ENCODE assay signal across 1 cellular context in the genomic region with DNA sequence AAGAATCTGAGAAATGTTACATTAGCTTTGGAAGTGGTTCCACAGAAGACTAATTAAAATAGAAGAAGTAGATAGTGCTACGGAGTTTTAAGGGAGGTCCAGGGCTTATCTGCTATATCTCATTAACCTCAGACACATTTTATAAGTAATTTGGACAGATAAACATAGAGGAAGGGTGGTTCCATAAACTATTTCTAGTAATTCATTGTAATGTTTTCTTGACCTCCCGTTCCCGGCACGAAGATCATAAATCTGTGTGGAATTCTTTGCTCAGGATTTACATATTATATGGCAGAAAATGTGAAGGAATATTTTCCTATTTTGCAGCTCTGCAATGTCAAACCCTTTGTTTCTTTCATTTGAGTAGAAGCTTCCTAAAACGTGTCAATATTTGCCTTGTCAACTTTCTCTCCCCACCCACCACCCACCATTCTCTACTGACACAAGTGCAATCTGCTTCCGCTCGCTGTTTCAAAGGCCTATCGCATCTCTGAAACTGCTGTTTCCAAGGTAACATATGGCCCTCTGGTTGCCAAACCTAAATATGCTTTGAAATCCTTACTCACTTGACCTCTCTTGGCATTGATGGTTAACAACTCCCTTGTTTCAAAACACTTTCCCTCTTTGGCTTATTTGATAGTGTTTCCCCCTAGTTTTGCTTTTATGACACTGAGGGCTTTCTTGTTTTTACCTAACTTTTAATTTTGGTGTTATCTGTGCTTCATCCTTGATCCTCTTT.
TF ChIP-seq lines count a peak whose summit lies in the region.

No MANE protein-coding gene starts in this region.

TF ChIP-seq in HepG2, 621 proteins besides CTCF, POLR2A, EP300 and RAD21 (continued from another document and continues in another):
- TF ChIP-seq, protein P1, sequence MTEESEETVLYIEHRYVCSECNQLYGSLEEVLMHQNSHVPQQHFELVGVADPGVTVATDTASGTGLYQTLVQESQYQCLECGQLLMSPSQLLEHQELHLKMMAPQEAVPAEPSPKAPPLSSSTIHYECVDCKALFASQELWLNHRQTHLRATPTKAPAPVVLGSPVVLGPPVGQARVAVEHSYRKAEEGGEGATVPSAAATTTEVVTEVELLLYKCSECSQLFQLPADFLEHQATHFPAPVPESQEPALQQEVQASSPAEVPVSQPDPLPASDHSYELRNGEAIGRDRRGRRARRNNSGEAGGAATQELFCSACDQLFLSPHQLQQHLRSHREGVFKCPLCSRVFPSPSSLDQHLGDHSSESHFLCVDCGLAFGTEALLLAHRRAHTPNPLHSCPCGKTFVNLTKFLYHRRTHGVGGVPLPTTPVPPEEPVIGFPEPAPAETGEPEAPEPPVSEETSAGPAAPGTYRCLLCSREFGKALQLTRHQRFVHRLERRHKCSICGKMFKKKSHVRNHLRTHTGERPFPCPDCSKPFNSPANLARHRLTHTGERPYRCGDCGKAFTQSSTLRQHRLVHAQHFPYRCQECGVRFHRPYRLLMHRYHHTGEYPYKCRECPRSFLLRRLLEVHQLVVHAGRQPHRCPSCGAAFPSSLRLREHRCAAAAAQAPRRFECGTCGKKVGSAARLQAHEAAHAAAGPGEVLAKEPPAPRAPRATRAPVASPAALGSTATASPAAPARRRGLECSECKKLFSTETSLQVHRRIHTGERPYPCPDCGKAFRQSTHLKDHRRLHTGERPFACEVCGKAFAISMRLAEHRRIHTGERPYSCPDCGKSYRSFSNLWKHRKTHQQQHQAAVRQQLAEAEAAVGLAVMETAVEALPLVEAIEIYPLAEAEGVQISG (CRISPR knock-in tag; IDR thresholded peaks at IDR 0.05), result peak; percentile 47; the same call in 1 of the 2 replicates
- TF ChIP-seq, protein P2, sequence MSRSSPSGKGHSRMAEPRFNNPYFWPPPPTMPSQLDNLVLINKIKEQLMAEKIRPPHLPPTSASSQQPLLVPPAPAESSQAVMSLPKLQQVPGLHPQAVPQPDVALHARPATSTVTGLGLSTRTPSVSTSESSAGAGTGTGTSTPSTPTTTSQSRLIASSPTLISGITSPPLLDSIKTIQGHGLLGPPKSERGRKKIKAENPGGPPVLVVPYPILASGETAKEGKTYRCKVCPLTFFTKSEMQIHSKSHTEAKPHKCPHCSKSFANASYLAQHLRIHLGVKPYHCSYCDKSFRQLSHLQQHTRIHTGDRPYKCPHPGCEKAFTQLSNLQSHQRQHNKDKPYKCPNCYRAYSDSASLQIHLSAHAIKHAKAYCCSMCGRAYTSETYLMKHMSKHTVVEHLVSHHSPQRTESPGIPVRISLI (CRISPR knock-in tag; IDR thresholded peaks at IDR 0.05; ENCODE audit: borderline replicate concordance), result no peak
- no peak for TF ChIP-seq IKZF4 (CRISPR knock-in tag; IDR thresholded peaks at IDR 0.05; ENCODE audit: borderline replicate concordance, low read depth, not compliant biosample characterization)
- no peak for TF ChIP-seq MTF2 (CRISPR knock-in tag; IDR thresholded peaks at IDR 0.05; ENCODE audit: borderline replicate concordance)
- no peak for TF ChIP-seq ZNF891 (CRISPR knock-in tag; IDR thresholded peaks at IDR 0.05)
- peak; percentile 52 for TF ChIP-seq SKI (IDR thresholded peaks at IDR 0.05; ENCODE audit: partially characterized antibody)
- no peak for TF ChIP-seq SNRNP70 (IDR thresholded peaks at IDR 0.05; ENCODE audit: low read depth, low read length)
- TF ChIP-seq SP5 (CRISPR knock-in tag; IDR thresholded peaks at IDR 0.05; ENCODE audit: borderline replicate concordance, low read depth), result peak; percentile 97
- TF ChIP-seq HMGA1 (CRISPR knock-in tag; conservative IDR thresholded peaks at IDR 0.05), result no peak
- TF ChIP-seq TARDBP (CRISPR knock-in tag; IDR thresholded peaks at IDR 0.05), result peak; percentile 73; the same call in 1 of the 2 replicates
- TF ChIP-seq, protein P3, sequence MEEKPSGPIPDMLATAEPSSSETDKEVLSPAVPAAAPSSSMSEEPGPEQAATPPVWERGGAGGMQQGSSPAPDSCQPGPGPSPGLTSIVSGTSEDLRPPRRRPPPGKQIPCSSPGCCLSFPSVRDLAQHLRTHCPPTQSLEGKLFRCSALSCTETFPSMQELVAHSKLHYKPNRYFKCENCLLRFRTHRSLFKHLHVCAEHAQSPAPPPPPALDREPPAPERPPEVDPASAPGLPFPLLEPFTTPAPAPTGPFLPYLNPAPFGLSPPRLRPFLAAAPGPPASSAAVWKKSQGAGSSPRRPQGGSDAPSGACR (CRISPR knock-in tag; IDR thresholded peaks at IDR 0.05), result 0 out of 2 replicates have a peak, but pooled peaks have one; percentile 25
- peak; percentile 68; the same call in 1 of the 2 replicates for TF ChIP-seq KDM4B (CRISPR knock-in tag; IDR thresholded peaks at IDR 0.05)
- peak; percentile 89; the same call in 1 of the 2 replicates for TF ChIP-seq FOXJ3 (CRISPR knock-in tag; IDR thresholded peaks at IDR 0.05; ENCODE audit: borderline replicate concordance)
- TF ChIP-seq, protein P4, sequence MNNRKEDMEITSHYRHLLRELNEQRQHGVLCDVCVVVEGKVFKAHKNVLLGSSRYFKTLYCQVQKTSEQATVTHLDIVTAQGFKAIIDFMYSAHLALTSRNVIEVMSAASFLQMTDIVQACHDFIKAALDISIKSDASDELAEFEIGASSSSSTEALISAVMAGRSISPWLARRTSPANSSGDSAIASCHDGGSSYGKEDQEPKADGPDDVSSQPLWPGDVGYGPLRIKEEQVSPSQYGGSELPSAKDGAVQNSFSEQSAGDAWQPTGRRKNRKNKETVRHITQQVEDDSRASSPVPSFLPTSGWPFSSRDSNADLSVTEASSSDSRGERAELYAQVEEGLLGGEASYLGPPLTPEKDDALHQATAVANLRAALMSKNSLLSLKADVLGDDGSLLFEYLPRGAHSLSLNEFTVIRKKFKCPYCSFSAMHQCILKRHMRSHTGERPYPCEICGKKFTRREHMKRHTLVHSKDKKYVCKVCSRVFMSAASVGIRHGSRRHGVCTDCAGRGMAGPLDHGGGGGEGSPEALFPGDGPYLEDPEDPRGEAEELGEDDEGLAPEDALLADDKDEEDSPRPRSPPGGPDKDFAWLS (CRISPR knock-in tag; IDR thresholded peaks at IDR 0.05; ENCODE audit: borderline replicate concordance), result no peak
- TF ChIP-seq NFKB2 (CRISPR knock-in tag; IDR thresholded peaks at IDR 0.05; ENCODE audit: borderline replicate concordance), result no peak
- TF ChIP-seq, protein P5, sequence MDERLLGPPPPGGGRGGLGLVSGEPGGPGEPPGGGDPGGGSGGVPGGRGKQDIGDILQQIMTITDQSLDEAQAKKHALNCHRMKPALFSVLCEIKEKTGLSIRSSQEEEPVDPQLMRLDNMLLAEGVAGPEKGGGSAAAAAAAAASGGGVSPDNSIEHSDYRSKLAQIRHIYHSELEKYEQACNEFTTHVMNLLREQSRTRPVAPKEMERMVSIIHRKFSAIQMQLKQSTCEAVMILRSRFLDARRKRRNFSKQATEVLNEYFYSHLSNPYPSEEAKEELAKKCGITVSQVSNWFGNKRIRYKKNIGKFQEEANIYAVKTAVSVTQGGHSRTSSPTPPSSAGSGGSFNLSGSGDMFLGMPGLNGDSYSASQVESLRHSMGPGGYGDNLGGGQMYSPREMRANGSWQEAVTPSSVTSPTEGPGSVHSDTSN (CRISPR knock-in tag; IDR thresholded peaks at IDR 0.05), result peak; percentile 54; the same call in 1 of the 2 replicates
- TF ChIP-seq DR1 (CRISPR knock-in tag; IDR thresholded peaks at IDR 0.05), result no peak
- TF ChIP-seq ZNF143 (CRISPR knock-in tag; IDR thresholded peaks at IDR 0.05), result no peak
- TF ChIP-seq NR2F6 (IDR thresholded peaks at IDR 0.05), result peak; percentile 98
- TF ChIP-seq NR2F6 (CRISPR knock-in tag; IDR thresholded peaks at IDR 0.05), result peak; percentile 98
- TF ChIP-seq MEIS2 (CRISPR knock-in tag; IDR thresholded peaks at IDR 0.05), result peak; percentile 96
- TF ChIP-seq TAF15 (IDR thresholded peaks at IDR 0.05; ENCODE audit: low read depth, low read length, poor library complexity, severe bottlenecking), result no peak
- no peak for TF ChIP-seq FIP1L1 (IDR thresholded peaks at IDR 0.05; ENCODE audit: borderline replicate concordance, insufficient read depth, low read depth, low read length)
- no peak for TF ChIP-seq SIN3A (IDR thresholded peaks at IDR 0.05; ENCODE audit: borderline replicate concordance, low read depth, low read length)
- TF ChIP-seq SMAD9 (CRISPR knock-in tag; IDR thresholded peaks at IDR 0.05), result no peak
- TF ChIP-seq, protein P6, sequence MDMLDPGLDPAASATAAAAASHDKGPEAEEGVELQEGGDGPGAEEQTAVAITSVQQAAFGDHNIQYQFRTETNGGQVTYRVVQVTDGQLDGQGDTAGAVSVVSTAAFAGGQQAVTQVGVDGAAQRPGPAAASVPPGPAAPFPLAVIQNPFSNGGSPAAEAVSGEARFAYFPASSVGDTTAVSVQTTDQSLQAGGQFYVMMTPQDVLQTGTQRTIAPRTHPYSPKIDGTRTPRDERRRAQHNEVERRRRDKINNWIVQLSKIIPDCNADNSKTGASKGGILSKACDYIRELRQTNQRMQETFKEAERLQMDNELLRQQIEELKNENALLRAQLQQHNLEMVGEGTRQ (IDR thresholded peaks at IDR 0.05; ENCODE audit: low read depth, low read length), result no peak
- TF ChIP-seq, protein P6 (CRISPR knock-in tag; IDR thresholded peaks at IDR 0.05; ENCODE audit: borderline replicate concordance), result no peak
- TF ChIP-seq ZFP82 (CRISPR knock-in tag; IDR thresholded peaks at IDR 0.05; ENCODE audit: borderline replicate concordance), result no peak
- TF ChIP-seq PAX8 (CRISPR knock-in tag; IDR thresholded peaks at IDR 0.05; ENCODE audit: borderline replicate concordance), result no peak
- no peak for TF ChIP-seq ZNF430 (CRISPR knock-in tag; IDR thresholded peaks at IDR 0.05)
- TF ChIP-seq, protein P7, sequence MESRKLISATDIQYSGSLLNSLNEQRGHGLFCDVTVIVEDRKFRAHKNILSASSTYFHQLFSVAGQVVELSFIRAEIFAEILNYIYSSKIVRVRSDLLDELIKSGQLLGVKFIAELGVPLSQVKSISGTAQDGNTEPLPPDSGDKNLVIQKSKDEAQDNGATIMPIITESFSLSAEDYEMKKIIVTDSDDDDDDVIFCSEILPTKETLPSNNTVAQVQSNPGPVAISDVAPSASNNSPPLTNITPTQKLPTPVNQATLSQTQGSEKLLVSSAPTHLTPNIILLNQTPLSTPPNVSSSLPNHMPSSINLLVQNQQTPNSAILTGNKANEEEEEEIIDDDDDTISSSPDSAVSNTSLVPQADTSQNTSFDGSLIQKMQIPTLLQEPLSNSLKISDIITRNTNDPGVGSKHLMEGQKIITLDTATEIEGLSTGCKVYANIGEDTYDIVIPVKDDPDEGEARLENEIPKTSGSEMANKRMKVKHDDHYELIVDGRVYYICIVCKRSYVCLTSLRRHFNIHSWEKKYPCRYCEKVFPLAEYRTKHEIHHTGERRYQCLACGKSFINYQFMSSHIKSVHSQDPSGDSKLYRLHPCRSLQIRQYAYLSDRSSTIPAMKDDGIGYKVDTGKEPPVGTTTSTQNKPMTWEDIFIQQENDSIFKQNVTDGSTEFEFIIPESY (CRISPR knock-in tag; IDR thresholded peaks at IDR 0.05), result 0 out of 2 replicates have a peak, but pooled peaks have one; percentile 35
- TF ChIP-seq CENPX (CRISPR knock-in tag; IDR thresholded peaks at IDR 0.05), result no peak
- TF ChIP-seq, protein P8, sequence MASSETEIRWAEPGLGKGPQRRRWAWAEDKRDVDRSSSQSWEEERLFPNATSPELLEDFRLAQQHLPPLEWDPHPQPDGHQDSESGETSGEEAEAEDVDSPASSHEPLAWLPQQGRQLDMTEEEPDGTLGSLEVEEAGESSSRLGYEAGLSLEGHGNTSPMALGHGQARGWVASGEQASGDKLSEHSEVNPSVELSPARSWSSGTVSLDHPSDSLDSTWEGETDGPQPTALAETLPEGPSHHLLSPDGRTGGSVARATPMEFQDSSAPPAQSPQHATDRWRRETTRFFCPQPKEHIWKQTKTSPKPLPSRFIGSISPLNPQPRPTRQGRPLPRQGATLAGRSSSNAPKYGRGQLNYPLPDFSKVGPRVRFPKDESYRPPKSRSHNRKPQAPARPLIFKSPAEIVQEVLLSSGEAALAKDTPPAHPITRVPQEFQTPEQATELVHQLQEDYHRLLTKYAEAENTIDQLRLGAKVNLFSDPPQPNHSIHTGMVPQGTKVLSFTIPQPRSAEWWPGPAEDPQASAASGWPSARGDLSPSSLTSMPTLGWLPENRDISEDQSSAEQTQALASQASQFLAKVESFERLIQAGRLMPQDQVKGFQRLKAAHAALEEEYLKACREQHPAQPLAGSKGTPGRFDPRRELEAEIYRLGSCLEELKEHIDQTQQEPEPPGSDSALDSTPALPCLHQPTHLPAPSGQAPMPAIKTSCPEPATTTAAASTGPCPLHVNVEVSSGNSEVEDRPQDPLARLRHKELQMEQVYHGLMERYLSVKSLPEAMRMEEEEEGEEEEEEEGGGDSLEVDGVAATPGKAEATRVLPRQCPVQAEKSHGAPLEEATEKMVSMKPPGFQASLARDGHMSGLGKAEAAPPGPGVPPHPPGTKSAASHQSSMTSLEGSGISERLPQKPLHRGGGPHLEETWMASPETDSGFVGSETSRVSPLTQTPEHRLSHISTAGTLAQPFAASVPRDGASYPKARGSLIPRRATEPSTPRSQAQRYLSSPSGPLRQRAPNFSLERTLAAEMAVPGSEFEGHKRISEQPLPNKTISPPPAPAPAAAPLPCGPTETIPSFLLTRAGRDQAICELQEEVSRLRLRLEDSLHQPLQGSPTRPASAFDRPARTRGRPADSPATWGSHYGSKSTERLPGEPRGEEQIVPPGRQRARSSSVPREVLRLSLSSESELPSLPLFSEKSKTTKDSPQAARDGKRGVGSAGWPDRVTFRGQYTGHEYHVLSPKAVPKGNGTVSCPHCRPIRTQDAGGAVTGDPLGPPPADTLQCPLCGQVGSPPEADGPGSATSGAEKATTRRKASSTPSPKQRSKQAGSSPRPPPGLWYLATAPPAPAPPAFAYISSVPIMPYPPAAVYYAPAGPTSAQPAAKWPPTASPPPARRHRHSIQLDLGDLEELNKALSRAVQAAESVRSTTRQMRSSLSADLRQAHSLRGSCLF (CRISPR knock-in tag; IDR thresholded peaks at IDR 0.05; ENCODE audit: borderline replicate concordance), result no peak
- TF ChIP-seq, protein P9, sequence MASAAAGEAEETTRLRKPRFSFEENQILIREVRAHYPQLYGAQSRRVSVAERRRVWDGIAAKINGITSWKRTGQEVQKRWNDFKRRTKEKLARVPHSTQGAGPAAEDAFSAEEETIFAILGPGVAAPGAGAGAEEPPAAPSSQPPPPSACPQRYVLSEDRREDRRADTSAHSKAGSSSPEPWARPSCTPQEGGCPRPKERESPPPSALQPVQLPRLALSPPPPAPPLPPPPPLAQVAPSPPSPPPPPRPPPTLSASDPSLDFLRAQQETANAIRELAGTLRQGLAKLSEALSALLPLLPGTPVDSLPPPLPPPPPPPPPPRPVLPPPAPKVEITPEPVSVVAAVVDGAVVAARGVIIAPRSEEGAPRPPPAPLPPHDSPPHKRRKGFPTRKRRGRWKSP (CRISPR knock-in tag; IDR thresholded peaks at IDR 0.05), result 0 out of 2 replicates have a peak, but pooled peaks have one; percentile 50
- TF ChIP-seq SRY (CRISPR knock-in tag; IDR thresholded peaks at IDR 0.05), result no peak
